ENCODE assay signal across 1 cellular context in the genomic region with DNA sequence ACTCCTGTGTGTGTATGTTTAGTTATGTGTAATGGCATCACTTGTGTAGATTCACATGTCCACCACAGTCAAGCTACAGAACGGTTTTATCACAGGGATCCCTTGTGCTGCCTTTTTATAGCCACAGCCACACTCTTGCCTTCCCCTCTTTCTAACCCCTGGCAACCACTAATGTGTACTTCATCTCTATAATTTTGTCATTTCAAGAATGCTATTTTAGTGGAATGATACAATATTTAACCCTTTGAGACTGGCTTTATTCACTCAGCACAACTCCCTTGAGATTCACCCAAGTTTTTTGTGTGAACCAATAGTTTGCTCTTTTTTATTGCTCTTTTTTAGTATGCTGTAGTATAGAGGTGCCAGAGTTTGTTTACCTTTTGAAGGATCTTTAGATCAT.
TF ChIP-seq lines count a peak whose summit lies in the region.

No MANE protein-coding gene starts in this region.

TF ChIP-seq in GM12878, 131 proteins besides CTCF, POLR2A, EP300 and RAD21 (continued from another document and continues in another):
- TF ChIP-seq BCL11A (IDR thresholded peaks at IDR 0.05; ENCODE audit: low read depth, low read length) (0 out of 2 replicates have a peak, but pooled peaks have one; percentile 30), DPF2 (IDR thresholded peaks at IDR 0.05) (no peak), NBN (IDR thresholded peaks at IDR 0.05) (no peak), SMARCA5 (IDR thresholded peaks at IDR 0.05) (no peak), NR2C2 (IDR thresholded peaks at IDR 0.05; ENCODE audit: borderline replicate concordance, control insufficient read depth, insufficient read length, low read depth) (no peak), TCF12 (IDR thresholded peaks at IDR 0.05; ENCODE audit: low read depth, low read length) (no peak), IKZF2 (IDR thresholded peaks at IDR 0.05) (0 out of 4 replicates have a peak, but pooled peaks of 1 of the 2 experiments have one; percentile 26), ZNF274 (IDR thresholded peaks at IDR 0.05; ENCODE audit: insufficient read depth, insufficient read length) (no peak), GATAD2B (conservative IDR thresholded peaks at IDR 0.05; ENCODE audit: low read depth) (no peak), SMAD1 (IDR thresholded peaks at IDR 0.05; ENCODE audit: low read depth, partially characterized antibody) (no peak), POLR2AphosphoS2 (IDR thresholded peaks at IDR 0.05; ENCODE audit: low read depth, low read length) (no peak), CHD2 (IDR thresholded peaks at IDR 0.05; ENCODE audit: borderline replicate concordance, low read depth, low read length) (no peak), NFIC (IDR thresholded peaks at IDR 0.05; ENCODE audit: low read depth, low read length) (peak; percentile 90), MXI1 (IDR thresholded peaks at IDR 0.05; ENCODE audit: low read depth, low read length) (no peak), BACH1 (IDR thresholded peaks at IDR 0.05; ENCODE audit: borderline replicate concordance) (no peak), SP1 (IDR thresholded peaks at IDR 0.05; ENCODE audit: low read depth, low read length) (no peak), KAT2A (conservative IDR thresholded peaks at IDR 0.05; ENCODE audit: control insufficient read depth, low read depth, low read length) (no peak), IKZF1 (conservative IDR thresholded peaks at IDR 0.05) (no peak), MEF2A (IDR thresholded peaks at IDR 0.05; ENCODE audit: insufficient read depth, low read depth, low read length) (peak; percentile 91), LARP7 (IDR thresholded peaks at IDR 0.05) (no peak), CEBPB (IDR thresholded peaks at IDR 0.05; ENCODE audit: borderline replicate concordance in 1 of 2, low read depth in 2 of 2, low read length in 2 of 2) (0 out of 4 replicates have a peak, but pooled peaks of 1 of the 2 experiments have one; percentile 21), SMC3 (IDR thresholded peaks at IDR 0.05; ENCODE audit: borderline replicate concordance, low read length) (no peak), SUZ12 (IDR thresholded peaks at IDR 0.05; ENCODE audit: unreplicated experiment) (no peak), HDAC6 (IDR thresholded peaks at IDR 0.05; ENCODE audit: unreplicated experiment) (no peak), JUNB (IDR thresholded peaks at IDR 0.05) (peak; percentile 92), SMAD5 (IDR thresholded peaks at IDR 0.05; ENCODE audit: low read depth) (no peak), TAF1 (IDR thresholded peaks at IDR 0.05; ENCODE audit: borderline replicate concordance, low read depth, low read length) (no peak), MEF2B (IDR thresholded peaks at IDR 0.05; ENCODE audit: partially characterized antibody, poor library complexity, severe bottlenecking) (peak; percentile 90), MTA2 (IDR thresholded peaks at IDR 0.05; ENCODE audit: low read depth) (no peak), JUND (IDR thresholded peaks at IDR 0.05; ENCODE audit: low read depth, low read length) (no peak), CHD4 (IDR thresholded peaks at IDR 0.05) (no peak)
- TF ChIP-seq, protein P1, sequence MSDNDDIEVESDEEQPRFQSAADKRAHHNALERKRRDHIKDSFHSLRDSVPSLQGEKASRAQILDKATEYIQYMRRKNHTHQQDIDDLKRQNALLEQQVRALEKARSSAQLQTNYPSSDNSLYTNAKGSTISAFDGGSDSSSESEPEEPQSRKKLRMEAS (IDR thresholded peaks at IDR 0.05; ENCODE audit: low read depth, low read length), result no peak
- TF ChIP-seq, protein P2, sequence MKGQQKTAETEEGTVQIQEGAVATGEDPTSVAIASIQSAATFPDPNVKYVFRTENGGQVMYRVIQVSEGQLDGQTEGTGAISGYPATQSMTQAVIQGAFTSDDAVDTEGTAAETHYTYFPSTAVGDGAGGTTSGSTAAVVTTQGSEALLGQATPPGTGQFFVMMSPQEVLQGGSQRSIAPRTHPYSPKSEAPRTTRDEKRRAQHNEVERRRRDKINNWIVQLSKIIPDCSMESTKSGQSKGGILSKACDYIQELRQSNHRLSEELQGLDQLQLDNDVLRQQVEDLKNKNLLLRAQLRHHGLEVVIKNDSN (IDR thresholded peaks at IDR 0.05; ENCODE audit: borderline replicate concordance, extremely low read length, insufficient read depth, low read depth, low read length), result no peak
- TF ChIP-seq, protein P3, sequence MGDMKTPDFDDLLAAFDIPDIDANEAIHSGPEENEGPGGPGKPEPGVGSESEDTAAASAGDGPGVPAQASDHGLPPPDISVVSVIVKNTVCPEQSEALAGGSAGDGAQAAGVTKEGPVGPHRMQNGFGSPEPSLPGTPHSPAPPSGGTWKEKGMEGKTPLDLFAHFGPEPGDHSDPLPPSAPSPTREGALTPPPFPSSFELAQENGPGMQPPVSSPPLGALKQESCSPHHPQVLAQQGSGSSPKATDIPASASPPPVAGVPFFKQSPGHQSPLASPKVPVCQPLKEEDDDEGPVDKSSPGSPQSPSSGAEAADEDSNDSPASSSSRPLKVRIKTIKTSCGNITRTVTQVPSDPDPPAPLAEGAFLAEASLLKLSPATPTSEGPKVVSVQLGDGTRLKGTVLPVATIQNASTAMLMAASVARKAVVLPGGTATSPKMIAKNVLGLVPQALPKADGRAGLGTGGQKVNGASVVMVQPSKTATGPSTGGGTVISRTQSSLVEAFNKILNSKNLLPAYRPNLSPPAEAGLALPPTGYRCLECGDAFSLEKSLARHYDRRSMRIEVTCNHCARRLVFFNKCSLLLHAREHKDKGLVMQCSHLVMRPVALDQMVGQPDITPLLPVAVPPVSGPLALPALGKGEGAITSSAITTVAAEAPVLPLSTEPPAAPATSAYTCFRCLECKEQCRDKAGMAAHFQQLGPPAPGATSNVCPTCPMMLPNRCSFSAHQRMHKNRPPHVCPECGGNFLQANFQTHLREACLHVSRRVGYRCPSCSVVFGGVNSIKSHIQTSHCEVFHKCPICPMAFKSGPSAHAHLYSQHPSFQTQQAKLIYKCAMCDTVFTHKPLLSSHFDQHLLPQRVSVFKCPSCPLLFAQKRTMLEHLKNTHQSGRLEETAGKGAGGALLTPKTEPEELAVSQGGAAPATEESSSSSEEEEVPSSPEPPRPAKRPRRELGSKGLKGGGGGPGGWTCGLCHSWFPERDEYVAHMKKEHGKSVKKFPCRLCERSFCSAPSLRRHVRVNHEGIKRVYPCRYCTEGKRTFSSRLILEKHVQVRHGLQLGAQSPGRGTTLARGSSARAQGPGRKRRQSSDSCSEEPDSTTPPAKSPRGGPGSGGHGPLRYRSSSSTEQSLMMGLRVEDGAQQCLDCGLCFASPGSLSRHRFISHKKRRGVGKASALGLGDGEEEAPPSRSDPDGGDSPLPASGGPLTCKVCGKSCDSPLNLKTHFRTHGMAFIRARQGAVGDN (IDR thresholded peaks at IDR 0.05), result no peak
- TF ChIP-seq, protein P4, sequence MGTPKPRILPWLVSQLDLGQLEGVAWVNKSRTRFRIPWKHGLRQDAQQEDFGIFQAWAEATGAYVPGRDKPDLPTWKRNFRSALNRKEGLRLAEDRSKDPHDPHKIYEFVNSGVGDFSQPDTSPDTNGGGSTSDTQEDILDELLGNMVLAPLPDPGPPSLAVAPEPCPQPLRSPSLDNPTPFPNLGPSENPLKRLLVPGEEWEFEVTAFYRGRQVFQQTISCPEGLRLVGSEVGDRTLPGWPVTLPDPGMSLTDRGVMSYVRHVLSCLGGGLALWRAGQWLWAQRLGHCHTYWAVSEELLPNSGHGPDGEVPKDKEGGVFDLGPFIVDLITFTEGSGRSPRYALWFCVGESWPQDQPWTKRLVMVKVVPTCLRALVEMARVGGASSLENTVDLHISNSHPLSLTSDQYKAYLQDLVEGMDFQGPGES (IDR thresholded peaks at IDR 0.05), result no peak
- TF ChIP-seq, protein P5, sequence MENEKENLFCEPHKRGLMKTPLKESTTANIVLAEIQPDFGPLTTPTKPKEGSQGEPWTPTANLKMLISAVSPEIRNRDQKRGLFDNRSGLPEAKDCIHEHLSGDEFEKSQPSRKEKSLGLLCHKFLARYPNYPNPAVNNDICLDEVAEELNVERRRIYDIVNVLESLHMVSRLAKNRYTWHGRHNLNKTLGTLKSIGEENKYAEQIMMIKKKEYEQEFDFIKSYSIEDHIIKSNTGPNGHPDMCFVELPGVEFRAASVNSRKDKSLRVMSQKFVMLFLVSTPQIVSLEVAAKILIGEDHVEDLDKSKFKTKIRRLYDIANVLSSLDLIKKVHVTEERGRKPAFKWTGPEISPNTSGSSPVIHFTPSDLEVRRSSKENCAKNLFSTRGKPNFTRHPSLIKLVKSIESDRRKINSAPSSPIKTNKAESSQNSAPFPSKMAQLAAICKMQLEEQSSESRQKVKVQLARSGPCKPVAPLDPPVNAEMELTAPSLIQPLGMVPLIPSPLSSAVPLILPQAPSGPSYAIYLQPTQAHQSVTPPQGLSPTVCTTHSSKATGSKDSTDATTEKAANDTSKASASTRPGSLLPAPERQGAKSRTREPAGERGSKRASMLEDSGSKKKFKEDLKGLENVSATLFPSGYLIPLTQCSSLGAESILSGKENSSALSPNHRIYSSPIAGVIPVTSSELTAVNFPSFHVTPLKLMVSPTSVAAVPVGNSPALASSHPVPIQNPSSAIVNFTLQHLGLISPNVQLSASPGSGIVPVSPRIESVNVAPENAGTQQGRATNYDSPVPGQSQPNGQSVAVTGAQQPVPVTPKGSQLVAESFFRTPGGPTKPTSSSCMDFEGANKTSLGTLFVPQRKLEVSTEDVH (IDR thresholded peaks at IDR 0.05; ENCODE audit: low read depth, partially characterized antibody), result no peak
- TF ChIP-seq, protein P6, sequence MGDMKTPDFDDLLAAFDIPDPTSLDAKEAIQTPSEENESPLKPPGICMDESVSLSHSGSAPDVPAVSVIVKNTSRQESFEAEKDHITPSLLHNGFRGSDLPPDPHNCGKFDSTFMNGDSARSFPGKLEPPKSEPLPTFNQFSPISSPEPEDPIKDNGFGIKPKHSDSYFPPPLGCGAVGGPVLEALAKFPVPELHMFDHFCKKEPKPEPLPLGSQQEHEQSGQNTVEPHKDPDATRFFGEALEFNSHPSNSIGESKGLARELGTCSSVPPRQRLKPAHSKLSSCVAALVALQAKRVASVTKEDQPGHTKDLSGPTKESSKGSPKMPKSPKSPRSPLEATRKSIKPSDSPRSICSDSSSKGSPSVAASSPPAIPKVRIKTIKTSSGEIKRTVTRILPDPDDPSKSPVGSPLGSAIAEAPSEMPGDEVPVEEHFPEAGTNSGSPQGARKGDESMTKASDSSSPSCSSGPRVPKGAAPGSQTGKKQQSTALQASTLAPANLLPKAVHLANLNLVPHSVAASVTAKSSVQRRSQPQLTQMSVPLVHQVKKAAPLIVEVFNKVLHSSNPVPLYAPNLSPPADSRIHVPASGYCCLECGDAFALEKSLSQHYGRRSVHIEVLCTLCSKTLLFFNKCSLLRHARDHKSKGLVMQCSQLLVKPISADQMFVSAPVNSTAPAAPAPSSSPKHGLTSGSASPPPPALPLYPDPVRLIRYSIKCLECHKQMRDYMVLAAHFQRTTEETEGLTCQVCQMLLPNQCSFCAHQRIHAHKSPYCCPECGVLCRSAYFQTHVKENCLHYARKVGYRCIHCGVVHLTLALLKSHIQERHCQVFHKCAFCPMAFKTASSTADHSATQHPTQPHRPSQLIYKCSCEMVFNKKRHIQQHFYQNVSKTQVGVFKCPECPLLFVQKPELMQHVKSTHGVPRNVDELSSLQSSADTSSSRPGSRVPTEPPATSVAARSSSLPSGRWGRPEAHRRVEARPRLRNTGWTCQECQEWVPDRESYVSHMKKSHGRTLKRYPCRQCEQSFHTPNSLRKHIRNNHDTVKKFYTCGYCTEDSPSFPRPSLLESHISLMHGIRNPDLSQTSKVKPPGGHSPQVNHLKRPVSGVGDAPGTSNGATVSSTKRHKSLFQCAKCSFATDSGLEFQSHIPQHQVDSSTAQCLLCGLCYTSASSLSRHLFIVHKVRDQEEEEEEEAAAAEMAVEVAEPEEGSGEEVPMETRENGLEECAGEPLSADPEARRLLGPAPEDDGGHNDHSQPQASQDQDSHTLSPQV (IDR thresholded peaks at IDR 0.05), result no peak
- TF ChIP-seq, protein P7, sequence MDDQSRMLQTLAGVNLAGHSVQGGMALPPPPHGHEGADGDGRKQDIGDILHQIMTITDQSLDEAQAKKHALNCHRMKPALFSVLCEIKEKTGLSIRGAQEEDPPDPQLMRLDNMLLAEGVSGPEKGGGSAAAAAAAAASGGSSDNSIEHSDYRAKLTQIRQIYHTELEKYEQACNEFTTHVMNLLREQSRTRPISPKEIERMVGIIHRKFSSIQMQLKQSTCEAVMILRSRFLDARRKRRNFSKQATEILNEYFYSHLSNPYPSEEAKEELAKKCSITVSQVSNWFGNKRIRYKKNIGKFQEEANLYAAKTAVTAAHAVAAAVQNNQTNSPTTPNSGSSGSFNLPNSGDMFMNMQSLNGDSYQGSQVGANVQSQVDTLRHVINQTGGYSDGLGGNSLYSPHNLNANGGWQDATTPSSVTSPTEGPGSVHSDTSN (IDR thresholded peaks at IDR 0.05; ENCODE audit: insufficient replicate concordance, low read depth, low read length), result no peak
- TF ChIP-seq, protein P8, sequence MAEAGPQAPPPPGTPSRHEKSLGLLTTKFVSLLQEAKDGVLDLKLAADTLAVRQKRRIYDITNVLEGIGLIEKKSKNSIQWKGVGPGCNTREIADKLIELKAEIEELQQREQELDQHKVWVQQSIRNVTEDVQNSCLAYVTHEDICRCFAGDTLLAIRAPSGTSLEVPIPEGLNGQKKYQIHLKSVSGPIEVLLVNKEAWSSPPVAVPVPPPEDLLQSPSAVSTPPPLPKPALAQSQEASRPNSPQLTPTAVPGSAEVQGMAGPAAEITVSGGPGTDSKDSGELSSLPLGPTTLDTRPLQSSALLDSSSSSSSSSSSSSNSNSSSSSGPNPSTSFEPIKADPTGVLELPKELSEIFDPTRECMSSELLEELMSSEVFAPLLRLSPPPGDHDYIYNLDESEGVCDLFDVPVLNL (IDR thresholded peaks at IDR 0.05; ENCODE audit: low read depth, low read length), result no peak
- TF ChIP-seq, protein P9, sequence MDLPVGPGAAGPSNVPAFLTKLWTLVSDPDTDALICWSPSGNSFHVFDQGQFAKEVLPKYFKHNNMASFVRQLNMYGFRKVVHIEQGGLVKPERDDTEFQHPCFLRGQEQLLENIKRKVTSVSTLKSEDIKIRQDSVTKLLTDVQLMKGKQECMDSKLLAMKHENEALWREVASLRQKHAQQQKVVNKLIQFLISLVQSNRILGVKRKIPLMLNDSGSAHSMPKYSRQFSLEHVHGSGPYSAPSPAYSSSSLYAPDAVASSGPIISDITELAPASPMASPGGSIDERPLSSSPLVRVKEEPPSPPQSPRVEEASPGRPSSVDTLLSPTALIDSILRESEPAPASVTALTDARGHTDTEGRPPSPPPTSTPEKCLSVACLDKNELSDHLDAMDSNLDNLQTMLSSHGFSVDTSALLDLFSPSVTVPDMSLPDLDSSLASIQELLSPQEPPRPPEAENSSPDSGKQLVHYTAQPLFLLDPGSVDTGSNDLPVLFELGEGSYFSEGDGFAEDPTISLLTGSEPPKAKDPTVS (IDR thresholded peaks at IDR 0.05; ENCODE audit: low read depth, low read length), result no peak
- TF ChIP-seq, protein P10, sequence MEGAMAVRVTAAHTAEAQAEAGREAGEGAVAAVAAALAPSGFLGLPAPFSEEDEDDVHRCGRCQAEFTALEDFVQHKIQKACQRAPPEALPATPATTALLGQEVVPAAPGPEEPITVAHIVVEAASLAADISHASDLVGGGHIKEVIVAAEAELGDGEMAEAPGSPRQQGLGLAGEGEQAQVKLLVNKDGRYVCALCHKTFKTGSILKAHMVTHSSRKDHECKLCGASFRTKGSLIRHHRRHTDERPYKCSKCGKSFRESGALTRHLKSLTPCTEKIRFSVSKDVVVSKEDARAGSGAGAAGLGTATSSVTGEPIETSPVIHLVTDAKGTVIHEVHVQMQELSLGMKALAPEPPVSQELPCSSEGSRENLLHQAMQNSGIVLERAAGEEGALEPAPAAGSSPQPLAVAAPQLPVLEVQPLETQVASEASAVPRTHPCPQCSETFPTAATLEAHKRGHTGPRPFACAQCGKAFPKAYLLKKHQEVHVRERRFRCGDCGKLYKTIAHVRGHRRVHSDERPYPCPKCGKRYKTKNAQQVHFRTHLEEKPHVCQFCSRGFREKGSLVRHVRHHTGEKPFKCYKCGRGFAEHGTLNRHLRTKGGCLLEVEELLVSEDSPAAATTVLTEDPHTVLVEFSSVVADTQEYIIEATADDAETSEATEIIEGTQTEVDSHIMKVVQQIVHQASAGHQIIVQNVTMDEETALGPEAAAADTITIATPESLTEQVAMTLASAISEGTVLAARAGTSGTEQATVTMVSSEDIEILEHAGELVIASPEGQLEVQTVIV (IDR thresholded peaks at IDR 0.05; ENCODE audit: borderline replicate concordance, partially characterized antibody), result no peak
